Comparison of ENCODE assay signal across 8 cellular contexts in genomic region chr1:6599141-6599975, GRCh38. TPM values are rescaled to one million over a fixed set of nuclear protein-coding genes. Genes with fewer than 3 reads are reported as not detected.
DNase-seq lines count a peak whose midpoint lies in the region; ATAC-seq and TF ChIP-seq lines count a peak whose summit lies in the region.

No MANE protein-coding gene starts in this region.

- peaks cover 35 to 53% of the 10 kb centered on the region in 2 donors for H3K36me3 Mint-ChIP-seq in CD14-positive monocyte

- peaks cover 0 to 2% (median 0%) of the 10 kb centered on the region in 7 donors for H3K9me3 Mint-ChIP-seq in CD14-positive monocyte

- intact Hi-C loops in CD14-positive monocyte (cut with micrococcal nuclease) (no loop called here), lower lobe of right lung (cut with DNase I) (no loop called here)

- peak overlapping the region; percentile 88 to 96 (median 92) for H3K27ac Mint-ChIP-seq in CD14-positive monocyte

- H3K4me3 Mint-ChIP-seq in CD14-positive monocyte: peak overlapping the region; percentile 89 to 95

- peak overlapping the region; percentile 92 for H3K4me3 ChIP-seq in lower lobe of right lung

- no peaks in the 10 kb centered on the region for H3K9me3 ChIP-seq in lower lobe of right lung

- ATAC-seq in lower lobe of right lung (no peak), GM21619 (IDR thresholded peaks at IDR 0.05; ENCODE audit: unreplicated experiment) (no peak), HG03378 (IDR thresholded peaks at IDR 0.05; ENCODE audit: unreplicated experiment) (no peak)
- ATAC-seq in stimulated activated naive CD8-positive, alpha-beta T cell treated with anti-CD3 and anti-CD28 coated beads, Interleukin-15, Interleukin-2, amounts not matched to agents 100 U/mL and 50 U/mL, for 24 hours: no peak

- peak; percentile 78 for DNase-seq in CD14-positive monocyte (ENCODE audit: low spot score)
- peak; percentile 66 for DNase-seq in RKO (ENCODE audit: low spot score)
- DNase-seq in activated naive CD8-positive, alpha-beta T cell treated with anti-CD3 and anti-CD28 coated beads, Interleukin-2, amount 50 U/mL, for 16 hours (ENCODE audit: low read depth, low spot score): peak; percentile 29
- no peak for DNase-seq in lower lobe of right lung
- DNase-seq in stimulated activated naive CD8-positive, alpha-beta T cell treated with anti-CD3 and anti-CD28 coated beads, Interleukin-15, Interleukin-2, amounts not matched to agents 100 U/mL and 50 U/mL, for 24 hours: peak; percentile 53
- no peak for DNase-seq in NCI-H1105 treated with DMSO at 0.1 percent for 48 hours (lab: John Stamatoyannopoulos, UW)

- H3K27me3 Mint-ChIP-seq in CD14-positive monocyte (ENCODE audit: low read depth in 3 of 3): no peaks in the 10 kb centered on the region

- TF ChIP-seq CTCF in CD14-positive monocyte (IDR thresholded peaks at IDR 0.05) (no peak), lower lobe of right lung (IDR thresholded peaks at IDR 0.05) (no peak)

- peaks cover 45% of the 10 kb centered on the region for H3K4me1 Mint-ChIP-seq in CD14-positive monocyte

- H3K27ac ChIP-seq in lower lobe of right lung: peak overlapping the region; percentile 100

- peaks cover 60% of the 10 kb centered on the region for H3K4me1 ChIP-seq in lower lobe of right lung

- H3K36me3 ChIP-seq in lower lobe of right lung: peaks cover 53% of the 10 kb centered on the region

- H3K27me3 ChIP-seq in lower lobe of right lung (ENCODE audit: low read depth): no peaks in the 10 kb centered on the region

RNA-seq across cellular contexts. Expression of gene KLHL21, which starts 3.3 kb away (rescaled TPM):
- polyA plus RNA-seq in CD14-positive monocyte: 1 to 10 TPM; 5.9 to 7.3 TPM
- 22.6 TPM for total RNA-seq in lower lobe of right lung

RNA-seq across cellular contexts. Expression of gene PHF13, which starts 14.2 kb away (rescaled TPM):
- 1 to 10 TPM; 1.0 to 1.7 TPM for polyA plus RNA-seq in CD14-positive monocyte
- total RNA-seq in lower lobe of right lung: 10.2 TPM

RNA-seq across cellular contexts. Expression of gene ZBTB48, which starts 19.6 kb away (rescaled TPM):
- polyA plus RNA-seq in CD14-positive monocyte: 10 to 100 TPM; 13.2 to 23.0 TPM
- total RNA-seq in lower lobe of right lung: 36.5 TPM

RNA-seq across cellular contexts. Expression of gene THAP3, which starts 25.3 kb away (rescaled TPM):
- polyA plus RNA-seq in CD14-positive monocyte: 10 to 100 TPM; 10.3 to 12.8 TPM
- 15.7 TPM for total RNA-seq in lower lobe of right lung

RNA-seq across cellular contexts. Expression of gene TAS1R1, which starts 44.3 kb away (rescaled TPM):
- polyA plus RNA-seq in CD14-positive monocyte: not detected
- 0.27 TPM for total RNA-seq in lower lobe of right lung

Comparison
In these comparisons a context has a peak if more than half of its experiments do, and no peak if none do; other contexts are left out.
1. DNase-seq: peak in CD14-positive monocyte (single experiment), RKO (single experiment), activated naive CD8-positive, alpha-beta T cell treated with anti-CD3 and anti-CD28 coated beads, Interleukin-2, amount 50 U/mL, for 16 hours (single experiment) and stimulated activated naive CD8-positive, alpha-beta T cell treated with anti-CD3 and anti-CD28 coated beads, Interleukin-15, Interleukin-2, amounts not matched to agents 100 U/mL and 50 U/mL, for 24 hours (single experiment); none in lower lobe of right lung (single experiment) and NCI-H1105 treated with DMSO at 0.1 percent for 48 hours (single experiment).